In the genomic region with DNA sequence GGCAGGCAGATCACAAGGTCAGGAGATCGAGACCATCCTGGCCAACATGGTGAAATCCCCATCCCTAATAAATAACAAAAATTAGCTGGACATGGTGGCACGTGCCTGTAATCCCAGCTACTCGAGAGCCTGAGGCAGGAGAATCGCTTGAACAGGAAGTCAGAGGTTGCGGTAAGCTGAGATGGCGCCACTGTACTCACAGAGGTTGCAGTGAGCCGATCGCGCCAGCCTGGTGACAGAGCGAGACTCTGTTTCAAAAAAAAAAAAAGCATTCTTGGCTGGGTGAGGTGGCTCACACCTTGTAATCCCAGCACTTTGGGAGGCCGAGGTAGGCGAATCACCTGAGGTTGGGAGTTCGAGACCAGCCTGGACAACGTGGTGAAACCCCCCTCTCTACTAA, we compare ENCODE assay signal across 9 cellular contexts. TPM values are rescaled to one million over a fixed set of nuclear protein-coding genes. Genes with fewer than 3 reads are reported as not detected.
DNase-seq lines count a peak whose midpoint lies in the region; ATAC-seq and TF ChIP-seq lines count a peak whose summit lies in the region.
"Not testable (repeated sequence)": the region's sequence is repeated elsewhere in the genome, so short reads cannot be mapped to it uniquely, and the experiment has no call there.
"Had no signal": no experiment of that assay in that cellular context is flagged by ENCODE, and none has a peak within 500 bp of the region (broad histone marks: within the 10 kb centered on the region; RNA-seq: fewer than 3 reads in every experiment).

No MANE protein-coding gene starts in this region.

- not testable (repeated sequence) for TF ChIP-seq CTCF in activated B cell treated with CpG ODN at 0.5 μM for 24 hours (IDR thresholded peaks at IDR 0.05)

- peak in 2 of 3 donors; percentile 28 to 41 for DNase-seq in CD4-positive, CD25-positive, alpha-beta regulatory T cell
- DNase-seq in NOMO-1 treated with DMSO at 0.1 percent for 48 hours (lab: John Stamatoyannopoulos, UW; ENCODE audit: unreplicated experiment) = peak; percentile 29
- not testable (repeated sequence) for DNase-seq in activated B cell treated with CpG ODN at 0.5 μM for 24 hours; memory B cell (ENCODE audit: low spot score in 2 of 2); stimulated activated naive B cell treated with anti-CD40 and anti-IgM and Interleukin-4, amounts not matched to agents 10 μg/mL and 1 μg/mL and 100 μg/mL, for 72 hours
- peak; percentile 57 for DNase-seq in central memory CD4-positive, alpha-beta T cell

- peaks cover 29% of the 10 kb centered on the region for H3K4me1 ChIP-seq in CD4-positive, CD25-positive, alpha-beta regulatory T cell (ENCODE audit: control insufficient read depth, insufficient read depth, low read length, poor library complexity, severe bottlenecking)

- H3K4me1 Mint-ChIP-seq in CD4-positive, CD25-positive, alpha-beta regulatory T cell = peaks cover 0 to 46% (median 25%) of the 10 kb centered on the region in 4 donors
- peaks cover 33% of the 10 kb centered on the region for H3K4me1 Mint-ChIP-seq in activated B cell treated with CpG ODN at 0.5 μM for 24 hours
- H3K4me1 Mint-ChIP-seq in activated T-helper 17 cell treated with anti-CD3 and anti-CD28 coated beads, Interleukin-2, amount 50 U/mL, for 72 hours = not testable (repeated sequence)
- H3K4me1 Mint-ChIP-seq in memory B cell = peaks cover 30% of the 10 kb centered on the region
- peaks cover 36 to 45% of the 10 kb centered on the region in 2 donors for H3K4me1 Mint-ChIP-seq in stimulated activated naive B cell treated with anti-CD40 and anti-IgM and Interleukin-4, amounts not matched to agents 10 μg/mL and 1 μg/mL and 100 μg/mL, for 72 hours

- not testable (repeated sequence) for H3K9me3 ChIP-seq in CD4-positive, CD25-positive, alpha-beta regulatory T cell (ENCODE audit: control insufficient read depth in 2 of 2, low read length in 2 of 2); KOPT-K1 (ENCODE audit: insufficient read depth, low read length, poor library complexity, severe bottlenecking)

- not testable (repeated sequence) for ATAC-seq in CD4-positive, CD25-positive, alpha-beta regulatory T cell (ENCODE audit: low read depth in 2 of 2); activated B cell treated with CpG ODN at 0.5 μM for 24 hours (ENCODE audit: low read depth); activated T-helper 17 cell treated with anti-CD3 and anti-CD28 coated beads, Interleukin-2, amount 50 U/mL, for 72 hours (replicated peaks); memory B cell (ENCODE audit: low read depth); stimulated activated naive B cell treated with anti-CD40 and anti-IgM and Interleukin-4, amounts not matched to agents 10 μg/mL and 1 μg/mL and 100 μg/mL, for 72 hours (replicated peaks)

- peak overlapping the region; percentile 11 to 83 (median 64) for H3K4me3 Mint-ChIP-seq in CD4-positive, CD25-positive, alpha-beta regulatory T cell
- peak overlapping the region; percentile 28 for H3K4me3 Mint-ChIP-seq in activated B cell treated with CpG ODN at 0.5 μM for 24 hours
- peak overlapping the region; percentile 28 for H3K4me3 Mint-ChIP-seq in activated T-helper 17 cell treated with anti-CD3 and anti-CD28 coated beads, Interleukin-2, amount 50 U/mL, for 72 hours
- H3K4me3 Mint-ChIP-seq in memory B cell = peak overlapping the region; percentile 27
- H3K4me3 Mint-ChIP-seq in stimulated activated naive B cell treated with anti-CD40 and anti-IgM and Interleukin-4, amounts not matched to agents 10 μg/mL and 1 μg/mL and 100 μg/mL, for 72 hours = peak overlapping the region; percentile 29 to 53

- peak overlapping the region in 2 of 3 donors; percentile 12 to 79 for H3K27ac Mint-ChIP-seq in CD4-positive, CD25-positive, alpha-beta regulatory T cell
- H3K27ac Mint-ChIP-seq in activated B cell treated with CpG ODN at 0.5 μM for 24 hours; activated T-helper 17 cell treated with anti-CD3 and anti-CD28 coated beads, Interleukin-2, amount 50 U/mL, for 72 hours; memory B cell; stimulated activated naive B cell treated with anti-CD40 and anti-IgM and Interleukin-4, amounts not matched to agents 10 μg/mL and 1 μg/mL and 100 μg/mL, for 72 hours: not testable (repeated sequence)

- not testable (repeated sequence) for H3K36me3 ChIP-seq in CD4-positive, CD25-positive, alpha-beta regulatory T cell (ENCODE audit: control insufficient read depth, insufficient read depth, low read length); KOPT-K1 (ENCODE audit: insufficient read depth, low read length)

- CTCF ChIA-PET in activated B cell treated with CpG ODN at 0.5 μM for 24 hours (lab: Charles Lee) = interaction anchor here (1.0 kb wide), 2 partner anchors 84 to 194 kb away, joined by 4 read pairs; a partner anchor contains a TSS

- peak overlapping the region; percentile 41 for H3K4me3 ChIP-seq in CD4-positive, CD25-positive, alpha-beta regulatory T cell (ENCODE audit: low read depth, low read length)

- H3K36me3 Mint-ChIP-seq in CD4-positive, CD25-positive, alpha-beta regulatory T cell; activated B cell treated with CpG ODN at 0.5 μM for 24 hours (ENCODE audit: low read depth); activated T-helper 17 cell treated with anti-CD3 and anti-CD28 coated beads, Interleukin-2, amount 50 U/mL, for 72 hours (ENCODE audit: low read depth); memory B cell; stimulated activated naive B cell treated with anti-CD40 and anti-IgM and Interleukin-4, amounts not matched to agents 10 μg/mL and 1 μg/mL and 100 μg/mL, for 72 hours: not testable (repeated sequence)

- H3K27me3 ChIP-seq in CD4-positive, CD25-positive, alpha-beta regulatory T cell (ENCODE audit: control insufficient read depth, insufficient read depth, low read length) = peaks cover 18% of the 10 kb centered on the region

- not testable (repeated sequence) for H3K9me3 Mint-ChIP-seq in CD4-positive, CD25-positive, alpha-beta regulatory T cell; activated B cell treated with CpG ODN at 0.5 μM for 24 hours; activated T-helper 17 cell treated with anti-CD3 and anti-CD28 coated beads, Interleukin-2, amount 50 U/mL, for 72 hours; memory B cell; stimulated activated naive B cell treated with anti-CD40 and anti-IgM and Interleukin-4, amounts not matched to agents 10 μg/mL and 1 μg/mL and 100 μg/mL, for 72 hours

- not testable (repeated sequence) for H3K27ac ChIP-seq in CD4-positive, CD25-positive, alpha-beta regulatory T cell (ENCODE audit: insufficient read depth, low read length, poor library complexity, severe bottlenecking)
- peak overlapping the region; percentile 59 for H3K27ac ChIP-seq in KOPT-K1 (ENCODE audit: low read depth, low read length, poor library complexity, severe bottlenecking)

- intact Hi-C loops in activated B cell treated with CpG ODN at 0.5 μM for 24 hours (cut with micrococcal nuclease) = not testable (repeated sequence)

- peaks cover 31% of the 10 kb centered on the region for H3K27me3 Mint-ChIP-seq in CD4-positive, CD25-positive, alpha-beta regulatory T cell
- H3K27me3 Mint-ChIP-seq in activated B cell treated with CpG ODN at 0.5 μM for 24 hours = peaks cover 38% of the 10 kb centered on the region
- peaks cover 16% of the 10 kb centered on the region for H3K27me3 Mint-ChIP-seq in activated T-helper 17 cell treated with anti-CD3 and anti-CD28 coated beads, Interleukin-2, amount 50 U/mL, for 72 hours
- H3K27me3 Mint-ChIP-seq in memory B cell = peaks cover 28% of the 10 kb centered on the region
- peaks cover 39 to 42% of the 10 kb centered on the region in 2 donors for H3K27me3 Mint-ChIP-seq in stimulated activated naive B cell treated with anti-CD40 and anti-IgM and Interleukin-4, amounts not matched to agents 10 μg/mL and 1 μg/mL and 100 μg/mL, for 72 hours

- POLR2A ChIA-PET in activated B cell treated with CpG ODN at 0.5 μM for 24 hours (lab: Charles Lee) = interaction anchor here (0.9 kb wide), 1 partner anchor 316 kb away, joined by 3 read pairs; a partner anchor contains a TSS

RNA-seq across cellular contexts. Expression of a gene that starts 2.5 kb away (rescaled TPM):
- total RNA-seq in CD4-positive, CD25-positive, alpha-beta regulatory T cell = 0.99 TPM
- under 1 TPM in 2 of 4 donors, not detected in 2; 0.13 to 0.41 TPM for polyA plus RNA-seq in CD4-positive, CD25-positive, alpha-beta regulatory T cell
- not detected in 2 replicates for total RNA-seq in activated B cell treated with CpG ODN at 0.5 μM for 24 hours
- 1 to 10 TPM in 1 of 2 donors, not detected in 1; 1.5 TPM for total RNA-seq in activated T-helper 17 cell treated with anti-CD3 and anti-CD28 coated beads, Interleukin-2, amount 50 U/mL, for 72 hours
- total RNA-seq: SJSA1 had no signal

RNA-seq across cellular contexts. Expression of a gene that starts 5.3 kb away (rescaled TPM):
- total RNA-seq in CD4-positive, CD25-positive, alpha-beta regulatory T cell = 18.2 TPM
- 10 to 100 TPM; 12.6 to 16.9 (median 13.6) TPM for polyA plus RNA-seq in CD4-positive, CD25-positive, alpha-beta regulatory T cell
- 20.4 and 20.9 TPM in 2 replicates for total RNA-seq in activated B cell treated with CpG ODN at 0.5 μM for 24 hours
- total RNA-seq in activated T-helper 17 cell treated with anti-CD3 and anti-CD28 coated beads, Interleukin-2, amount 50 U/mL, for 72 hours = 10 to 100 TPM; 16.6 to 24.1 TPM

RNA-seq across cellular contexts. Expression of a gene that starts 15.7 kb away (rescaled TPM):
- total RNA-seq in CD4-positive, CD25-positive, alpha-beta regulatory T cell = 49.8 TPM
- 10 to 100 TPM; 32.1 to 38.0 (median 33.9) TPM for polyA plus RNA-seq in CD4-positive, CD25-positive, alpha-beta regulatory T cell
- 50.9 and 60.7 TPM in 2 replicates for total RNA-seq in activated B cell treated with CpG ODN at 0.5 μM for 24 hours
- total RNA-seq in activated T-helper 17 cell treated with anti-CD3 and anti-CD28 coated beads, Interleukin-2, amount 50 U/mL, for 72 hours = 10 to 100 TPM; 58.2 to 79.9 TPM

RNA-seq across cellular contexts. Expression of a gene that starts 54.7 kb away (rescaled TPM):
- total RNA-seq in CD4-positive, CD25-positive, alpha-beta regulatory T cell = 1.1 TPM
- polyA plus RNA-seq in CD4-positive, CD25-positive, alpha-beta regulatory T cell = not detected
- not detected in 2 replicates for total RNA-seq in activated B cell treated with CpG ODN at 0.5 μM for 24 hours
- total RNA-seq in activated T-helper 17 cell treated with anti-CD3 and anti-CD28 coated beads, Interleukin-2, amount 50 U/mL, for 72 hours = not detected
- total RNA-seq: SJSA1 had no signal

RNA-seq across cellular contexts. Expression of a gene that starts 59.8 kb away (rescaled TPM):
- total RNA-seq in CD4-positive, CD25-positive, alpha-beta regulatory T cell = 13.7 TPM
- polyA plus RNA-seq in CD4-positive, CD25-positive, alpha-beta regulatory T cell = 10 to 100 TPM; 15.3 to 22.6 (median 20.8) TPM
- 14.6 and 14.8 TPM in 2 replicates for total RNA-seq in activated B cell treated with CpG ODN at 0.5 μM for 24 hours
- total RNA-seq in activated T-helper 17 cell treated with anti-CD3 and anti-CD28 coated beads, Interleukin-2, amount 50 U/mL, for 72 hours = 10 to 100 TPM; 10.9 to 12.3 TPM
